Comparison of ENCODE assay signal across 17 cellular contexts in the genomic region with DNA sequence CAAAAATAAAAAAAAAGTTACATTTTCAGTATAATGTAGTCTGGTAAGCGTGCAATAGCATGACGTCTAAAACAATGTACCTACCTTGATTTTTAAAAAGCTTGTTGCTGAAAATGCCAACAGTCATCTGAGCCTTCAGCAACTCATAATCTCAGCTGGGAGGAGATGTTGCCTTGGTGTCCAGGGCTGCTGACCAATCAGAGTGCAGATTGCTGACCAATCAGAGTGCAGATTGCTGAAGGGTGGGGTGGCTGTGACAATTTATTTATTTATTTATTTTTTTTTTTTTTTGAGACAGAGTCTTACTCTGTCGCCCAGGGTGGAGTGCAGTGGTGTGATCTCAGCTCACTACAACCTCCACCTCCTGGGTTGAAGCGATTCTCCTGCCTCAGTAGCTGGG. TPM values are rescaled to one million over a fixed set of nuclear protein-coding genes. Genes with fewer than 3 reads are reported as not detected.
DNase-seq lines count a peak whose midpoint lies in the region; ATAC-seq and TF ChIP-seq lines count a peak whose summit lies in the region.
"Had no signal": no experiment of that assay in that cellular context is flagged by ENCODE, and none has a peak within 500 bp of the region (broad histone marks: within the 10 kb centered on the region; RNA-seq: fewer than 3 reads in every experiment).

No MANE protein-coding gene starts in this region.

- H3K9me2 ChIP-seq in HCT116 (ENCODE audit: insufficient read depth), result no peaks in the 10 kb centered on the region

- H2BK5ac ChIP-seq in mesendoderm (ENCODE audit: low read length), result no peak overlapping the region

- WGBS in mesendoderm (ENCODE audit: extremely low coverage, insufficient coverage, low lambda C conversion rate), result no CpG with 5 or more reads among the region's 4 CpGs

- no peaks in the 10 kb centered on the region for H3K27me3 ChIP-seq in HCT116 (ENCODE audit: insufficient read depth, low read length)
- no peaks in the 10 kb centered on the region for H3K27me3 ChIP-seq in mesendoderm (ENCODE audit: insufficient read depth, low read length, poor library complexity)
- no peaks in the 10 kb centered on the region for H3K27me3 ChIP-seq in upper lobe of right lung
- H3K27me3 ChIP-seq: MG63 had no signal

- no peak overlapping the region for H4K8ac ChIP-seq in mesendoderm (ENCODE audit: low read depth, low read length)

- no peak overlapping the region for H2AFZ ChIP-seq in HCT116 (ENCODE audit: low read depth, low read length, poor library complexity, severe bottlenecking)

- H3K23ac ChIP-seq in mesendoderm (ENCODE audit: low read length), result no peak overlapping the region

- no peak overlapping the region for H3K18ac ChIP-seq in mesendoderm (ENCODE audit: low read length)

- H3K27me3 Mint-ChIP-seq in activated T-cell treated with anti-CD3 and anti-CD28 coated beads, Interleukin-2, amount 50 U/mL, for 4 hours (ENCODE audit: low read depth), result no peaks in the 10 kb centered on the region
- H3K27me3 Mint-ChIP-seq: B cell had no signal

- H3K4me3 ChIP-seq in HCT116 (replicated peaks in 1 of 2; ENCODE audit: low read depth in 1 of 2, low read length in 2 of 2) (no peak overlapping the region), mesendoderm (ENCODE audit: low read length) (no peak overlapping the region), upper lobe of right lung (no peak overlapping the region)
- H3K4me3 ChIP-seq: MG63 had no signal

- RAD21 ChIA-PET in HCT116 (lab: Charles Lee; ENCODE audit: low non-redundant PET in 1 of 2, low total read pairs in 2 of 2, uncharacterized antibody in 2 of 2, unreplicated experiment in 2 of 2), result no interaction called here

- peaks cover 64% of the 10 kb centered on the region for H3K4me1 Mint-ChIP-seq in activated T-cell treated with anti-CD3 and anti-CD28 coated beads, Interleukin-2, amount 50 U/mL, for 4 hours (ENCODE audit: low read depth)

- H3K4ac ChIP-seq in mesendoderm (ENCODE audit: low read depth, low read length), result no peak overlapping the region

- no peak overlapping the region for H2AK5ac ChIP-seq in mesendoderm (ENCODE audit: low read length)

- H3K9ac ChIP-seq in HCT116 (ENCODE audit: low read length) (no peak overlapping the region), mesendoderm (ENCODE audit: low read length) (no peak overlapping the region)

- CTCF ChIA-PET in HCT116 (lab: Charles Lee), result no interaction called here

- H3K4me2 ChIP-seq in HCT116 (ENCODE audit: low read length) (no peak overlapping the region), mesendoderm (ENCODE audit: low read length) (no peak overlapping the region)

- peaks cover 4% of the 10 kb centered on the region; the same call in 1 of the 2 replicates for H4K20me1 ChIP-seq in HCT116 (ENCODE audit: insufficient read depth)

- peaks cover 13% of the 10 kb centered on the region for H3K9me3 Mint-ChIP-seq in activated T-cell treated with anti-CD3 and anti-CD28 coated beads, Interleukin-2, amount 50 U/mL, for 4 hours

- H3K9me3 ChIP-seq in HCT116 (ENCODE audit: control insufficient read depth in 1 of 2, insufficient read depth in 1 of 2, low read depth in 1 of 2, low read length in 2 of 2), result peaks cover 18 to 19% of the 10 kb centered on the region in 2 experiments; a peak in 2 of 4 replicates
- H3K9me3 ChIP-seq in upper lobe of right lung, result peaks cover 3% of the 10 kb centered on the region

- no peak for TF ChIP-seq RAD21 in HCT116 (IDR thresholded peaks at IDR 0.05; ENCODE audit: low read depth)

- H3K56ac ChIP-seq in mesendoderm (ENCODE audit: low read length), result no peak overlapping the region

- no TSS peak for BruUV-seq in HCT116 (replicated peaks; lab: Mats Ljungman, UMichigan)

- DNase-seq in HCT116 (ENCODE audit: low read depth, low spot score) (peak; percentile 8), SK-MEL-5 (ENCODE audit: low read depth, low spot score) (peak; percentile 41), mesendoderm (peak; percentile 33), kidney tubule cell (ENCODE audit: low spot score) (no peak), upper lobe of right lung (no peak)
- no peak for DNase-seq in activated T-cell treated with anti-CD3 and anti-CD28 coated beads, Interleukin-2, amount 50 U/mL, for 4 hours
- DNase-seq: ACHN; CD8-positive, alpha-beta T cell; EL; H9; MG63; NCI-H1105; NCI-H1694 treated with DMSO at 0.1 percent for 48 hours; NCI-H69; SHP77 had no signal

- H3K4me1 ChIP-seq in HCT116 (ENCODE audit: control insufficient read depth in 1 of 2, insufficient read depth in 2 of 2, low read length in 2 of 2) (no peaks in the 10 kb centered on the region), mesendoderm (ENCODE audit: control insufficient read depth, low read depth, low read length) (no peaks in the 10 kb centered on the region), upper lobe of right lung (no peaks in the 10 kb centered on the region)

- no peak for TF ChIP-seq POLR2A in HCT116 (IDR thresholded peaks at IDR 0.05; ENCODE audit: borderline replicate concordance, extremely low read depth, insufficient read depth, insufficient read length)

- H3K36me3 Mint-ChIP-seq in activated T-cell treated with anti-CD3 and anti-CD28 coated beads, Interleukin-2, amount 50 U/mL, for 4 hours (ENCODE audit: insufficient read depth), result peaks cover 21% of the 10 kb centered on the region

- POLR2A ChIA-PET in HCT116 (lab: Charles Lee), result no interaction called here

- in situ Hi-C loops in SK-MEL-5 (cut with HindIII; ENCODE audit: low pct_unique_long_range_greater_than_20kb, low sequenced_read_pairs), result no loop called here

- no peak overlapping the region for H2BK15ac ChIP-seq in mesendoderm (replicated peaks; ENCODE audit: low read depth)

- H3K36me3 ChIP-seq in HCT116 (ENCODE audit: control insufficient read depth in 1 of 2, insufficient read depth in 2 of 2, low read length in 2 of 2) (peaks cover 0 to 5% of the 10 kb centered on the region in 2 experiments; a peak in 1 of 4 replicates), mesendoderm (ENCODE audit: control insufficient read depth, insufficient read depth, low read length) (no peaks in the 10 kb centered on the region), upper lobe of right lung (no peaks in the 10 kb centered on the region)

- peaks cover 36% of the 10 kb centered on the region for H3K79me1 ChIP-seq in mesendoderm (ENCODE audit: low read length)

- H2BK120ac ChIP-seq in mesendoderm (ENCODE audit: low read depth, low read length), result no peak overlapping the region

- peak overlapping the region; percentile 53 for H3K27ac ChIP-seq in 22Rv1
- no peak overlapping the region for H3K27ac ChIP-seq in HCT116 (ENCODE audit: low read depth, low read length)
- H3K27ac ChIP-seq in mesendoderm (ENCODE audit: low read depth, low read length), result no peak overlapping the region
- H3K27ac ChIP-seq in upper lobe of right lung, result no peak overlapping the region

- H3K4me3 Mint-ChIP-seq in activated T-cell treated with anti-CD3 and anti-CD28 coated beads, Interleukin-2, amount 50 U/mL, for 4 hours, result no peak overlapping the region
- H3K4me3 Mint-ChIP-seq: B cell; CD8-positive, alpha-beta T cell; H9 had no signal

- TF ChIP-seq CTCF in 22Rv1 (IDR thresholded peaks at IDR 0.05) (no peak), HCT116 (IDR thresholded peaks at IDR 0.05 in 2 of 3, conservative IDR thresholded peaks at IDR 0.05 in 1 of 3; ENCODE audit: borderline replicate concordance in 1 of 3, insufficient read depth in 1 of 3, low read depth in 2 of 3, low read length in 2 of 3) (no peak), upper lobe of right lung (IDR thresholded peaks at IDR 0.05) (no peak)

- intact Hi-C loops in HCT116 (cut with micrococcal nuclease), result no loop called here
- intact Hi-C loops in upper lobe of right lung (cut with DNase I), result no loop called here

- H3K79me2 ChIP-seq in HCT116 (ENCODE audit: insufficient read depth, low read length) (peaks cover 99% of the 10 kb centered on the region), mesendoderm (ENCODE audit: control insufficient read depth, insufficient read depth, low read length) (peaks cover 44% of the 10 kb centered on the region)

- ATAC-seq in HCT116 (no peak), upper lobe of right lung (no peak)
- no peak for ATAC-seq in activated T-cell treated with anti-CD3 and anti-CD28 coated beads, Interleukin-2, amount 50 U/mL, for 4 hours
- ATAC-seq: CD8-positive, alpha-beta T cell had no signal

- no peak overlapping the region for H4K5ac ChIP-seq in mesendoderm (ENCODE audit: low read length)

RNA-seq across cellular contexts. Expression of a gene that starts 17.8 kb away (rescaled TPM):
- total RNA-seq in HCT116 (2021; ENCODE audit: unreplicated experiment) (21.6 TPM), upper lobe of right lung (11.8 TPM)
- 13.1 and 13.8 TPM in 2 replicates for polyA plus RNA-seq in HCT116 (2012)
- 18.9 and 23.4 TPM in 2 replicates for total RNA-seq in SK-MEL-5 (2014; rRNA removed; shearing (Covaris generic))
- polyA plus RNA-seq in SK-MEL-5 (2015; cell fraction: cytosol; rRNA removed), result 25.5 and 32.7 TPM in 2 replicates
- 24.3 and 27.1 TPM in 2 replicates for polyA plus RNA-seq in SK-MEL-5 (2015; cell fraction: nucleus; rRNA removed)
- 15.9 TPM for polyA plus RNA-seq in mesendoderm (2013, experiment 1 of 2)
- 16.1 TPM for polyA plus RNA-seq in mesendoderm (2013, experiment 2 of 2)
- total RNA-seq in activated T-cell treated with anti-CD3 and anti-CD28 coated beads, Interleukin-2, amount 50 U/mL, for 4 hours, result 10 to 100 TPM; 16.5 to 17.7 (median 16.8) TPM

RNA-seq across cellular contexts. Expression of a gene that starts 43.8 kb away (rescaled TPM):
- total RNA-seq in HCT116 (2021; ENCODE audit: unreplicated experiment) (31.3 TPM), upper lobe of right lung (39.0 TPM)
- 18.2 and 18.6 TPM in 2 replicates for polyA plus RNA-seq in HCT116 (2012)
- total RNA-seq in SK-MEL-5 (2014; rRNA removed; shearing (Covaris generic)), result 16.2 and 17.5 TPM in 2 replicates
- 23.8 and 28.9 TPM in 2 replicates for polyA plus RNA-seq in SK-MEL-5 (2015; cell fraction: cytosol; rRNA removed)
- polyA plus RNA-seq in SK-MEL-5 (2015; cell fraction: nucleus; rRNA removed), result 68.2 and 94.1 TPM in 2 replicates
- polyA plus RNA-seq in mesendoderm (2013, experiment 1 of 2), result 14.7 TPM
- polyA plus RNA-seq in mesendoderm (2013, experiment 2 of 2), result 14.5 TPM
- total RNA-seq in activated T-cell treated with anti-CD3 and anti-CD28 coated beads, Interleukin-2, amount 50 U/mL, for 4 hours, result 10 to 100 TPM; 26.8 to 34.9 (median 32.3) TPM

RNA-seq across cellular contexts. Expression of a gene that starts 46.8 kb away (rescaled TPM):
- total RNA-seq in HCT116 (2021; ENCODE audit: unreplicated experiment), result 16.6 TPM
- polyA plus RNA-seq in HCT116 (2012), result 13.0 and 13.7 TPM in 2 replicates
- 19.7 and 22.8 TPM in 2 replicates for total RNA-seq in SK-MEL-5 (2014; rRNA removed; shearing (Covaris generic))
- polyA plus RNA-seq in SK-MEL-5 (2015; cell fraction: cytosol; rRNA removed), result 26.3 and 32.7 TPM in 2 replicates
- 30.1 and 33.4 TPM in 2 replicates for polyA plus RNA-seq in SK-MEL-5 (2015; cell fraction: nucleus; rRNA removed)
- polyA plus RNA-seq in mesendoderm (2013, experiment 1 of 2), result 11.0 TPM
- 11.4 TPM for polyA plus RNA-seq in mesendoderm (2013, experiment 2 of 2)
- total RNA-seq in upper lobe of right lung, result 28.1 TPM
- total RNA-seq in activated T-cell treated with anti-CD3 and anti-CD28 coated beads, Interleukin-2, amount 50 U/mL, for 4 hours, result 10 to 100 TPM; 13.5 to 18.6 (median 14.6) TPM

RNA-seq across cellular contexts. Expression of a gene that starts 47.0 kb away (rescaled TPM):
- 45.8 TPM for total RNA-seq in HCT116 (2021; ENCODE audit: unreplicated experiment)
- 39.6 and 41.0 TPM in 2 replicates for polyA plus RNA-seq in HCT116 (2012)
- 145 and 162 TPM in 2 replicates for total RNA-seq in SK-MEL-5 (2014; rRNA removed; shearing (Covaris generic))
- polyA plus RNA-seq in SK-MEL-5 (2015; cell fraction: cytosol; rRNA removed), result 219 and 248 TPM in 2 replicates
- polyA plus RNA-seq in SK-MEL-5 (2015; cell fraction: nucleus; rRNA removed), result 178 and 199 TPM in 2 replicates
- polyA plus RNA-seq in mesendoderm (2013, experiment 1 of 2), result 18.7 TPM
- polyA plus RNA-seq in mesendoderm (2013, experiment 2 of 2), result 18.4 TPM
- total RNA-seq in upper lobe of right lung, result 44.2 TPM
- 10 to 100 TPM; 62.8 to 71.2 (median 64.2) TPM for total RNA-seq in activated T-cell treated with anti-CD3 and anti-CD28 coated beads, Interleukin-2, amount 50 U/mL, for 4 hours

Comparison
In these comparisons a context has a peak if more than half of its experiments do, and no peak if none do; other contexts are left out.
1. DNase-seq: peak in HCT116 (single experiment), SK-MEL-5 (single experiment) and mesendoderm (single experiment); none in kidney tubule cell (single experiment), upper lobe of right lung (single experiment) and activated T-cell treated with anti-CD3 and anti-CD28 coated beads, Interleukin-2, amount 50 U/mL, for 4 hours (single experiment).